1 cellular context compared by ENCODE assay signal in genomic region chr3:187325632-187326031, GRCh38.
TF ChIP-seq lines count a peak whose summit lies in the region.

No MANE protein-coding gene starts in this region.

TF ChIP-seq in HEK293, 187 proteins besides CTCF, POLR2A, EP300 and RAD21 (continued from another document):
- TF ChIP-seq ZBTB21 (tag by site-specific recombination; IDR thresholded peaks at IDR 0.05) (peak; percentile 64; the same call in 1 of the 2 replicates), ZNF510 (tag by site-specific recombination; IDR thresholded peaks at IDR 0.05; ENCODE audit: insufficient replicate concordance) (no peak), ZNF16 (tag by site-specific recombination; IDR thresholded peaks at IDR 0.05; ENCODE audit: low read depth) (no peak), GLIS2 (tag by site-specific recombination; IDR thresholded peaks at IDR 0.05) (no peak), ZNF473 (tag by site-specific recombination; IDR thresholded peaks at IDR 0.05) (no peak), ZNF169 (tag by site-specific recombination; IDR thresholded peaks at IDR 0.05) (no peak)
TF ChIP-seq in HEK293: peak in this region for 4.
